8 cellular contexts compared by ENCODE assay signal in the genomic region with DNA sequence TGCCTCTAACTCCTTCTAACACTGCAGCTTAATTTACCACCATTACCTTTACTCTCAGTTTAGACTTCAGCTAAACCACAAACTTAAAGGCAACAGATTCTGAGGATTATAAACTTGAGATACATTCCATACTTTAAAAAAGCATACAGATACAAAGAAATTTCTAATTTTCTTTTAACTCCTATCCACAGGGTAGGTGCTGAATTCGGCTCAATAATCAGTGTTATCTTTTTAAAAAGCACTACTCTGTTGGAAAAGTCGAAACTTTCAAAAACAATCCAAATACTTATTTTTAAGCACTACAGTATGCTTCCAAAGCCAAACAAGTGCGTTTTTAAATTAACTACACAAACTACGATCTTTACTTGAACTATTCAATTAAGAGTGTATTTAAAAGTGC. TPM values are rescaled to one million over a fixed set of nuclear protein-coding genes. Genes with fewer than 3 reads are reported as not detected.
A peak's percentile ranks its signal among the peaks of the same experiment; 100 is the strongest.
DNase-seq lines count a peak whose midpoint lies in the region; ATAC-seq, FAIRE-seq and TF ChIP-seq lines count a peak whose summit lies in the region.

No MANE protein-coding gene starts in this region.

- TF ChIP-seq CTCF in C4-2B (conservative IDR thresholded peaks at IDR 0.05) (no peak), NB4 (IDR thresholded peaks at IDR 0.05; ENCODE audit: low read depth, low read length) (no peak), neural progenitor cell (IDR thresholded peaks at IDR 0.05) (no peak)

- peak overlapping the region; percentile 97 for H3K4me3 ChIP-seq in NB4 (ENCODE audit: low read depth, low read length)
- peak overlapping the region; percentile 99 for H3K4me3 ChIP-seq in neural progenitor cell

- H3K4me2 ChIP-seq in neural progenitor cell = peak overlapping the region; percentile 99

- peaks cover 60% of the 10 kb centered on the region for H3K79me2 ChIP-seq in neural progenitor cell (ENCODE audit: low read depth)

- FAIRE-seq in GM12892 (lab: Jason Lieb, UNC) = no peak

- peaks cover 9% of the 10 kb centered on the region for H3K4me1 ChIP-seq in neural progenitor cell

- peaks cover 48% of the 10 kb centered on the region for H3K36me3 Mint-ChIP-seq in effector memory CD8-positive, alpha-beta T cell (ENCODE audit: insufficient read depth)
- H3K36me3 Mint-ChIP-seq in neural progenitor cell = peaks cover 3% of the 10 kb centered on the region

- H3K9me3 ChIP-seq in neural progenitor cell (ENCODE audit: low read depth) = no peaks in the 10 kb centered on the region

- no peak for ATAC-seq in effector memory CD8-positive, alpha-beta T cell (replicated peaks)
- no peak for ATAC-seq in HG02623 (IDR thresholded peaks at IDR 0.05; ENCODE audit: unreplicated experiment)

- H3K27ac ChIP-seq in C4-2B (peak overlapping the region; percentile 91), neural progenitor cell (no peak overlapping the region)

- peak overlapping the region; percentile 87 to 96 for H3K4me3 Mint-ChIP-seq in effector memory CD8-positive, alpha-beta T cell
- peak overlapping the region; percentile 95 for H3K4me3 Mint-ChIP-seq in neural progenitor cell

- peak overlapping the region; percentile 98 for H3K9ac ChIP-seq in neural progenitor cell

- no peak for TF ChIP-seq POLR2A in NB4 (IDR thresholded peaks at IDR 0.05; ENCODE audit: extremely low read depth, insufficient read length)
- TF ChIP-seq POLR2A in GM12892 (IDR thresholded peaks at IDR 0.05; ENCODE audit: low read depth, low read length) = no peak

- H2AFZ ChIP-seq in neural progenitor cell (replicated peaks) = no peak overlapping the region

- H3K27me3 Mint-ChIP-seq in effector memory CD8-positive, alpha-beta T cell = no peaks in the 10 kb centered on the region
- peaks cover 2% of the 10 kb centered on the region for H3K27me3 Mint-ChIP-seq in neural progenitor cell (ENCODE audit: insufficient read depth, low read depth)

- DNase-seq in NB4 (ENCODE audit: low read depth) (no peak), neural progenitor cell (ENCODE audit: low spot score) (no peak), GM12892 (ENCODE audit: insufficient read length) (no peak), superior temporal gyrus (ENCODE audit: extremely low spot score) (no peak)
- DNase-seq in effector memory CD8-positive, alpha-beta T cell = no peak
- DNase-seq in stimulated activated naive CD4-positive, alpha-beta T cell treated with Interleukin-2 at 50 U/mL for 16 hours (lab: John Stamatoyannopoulos, UW) = no peak

- H3K27ac Mint-ChIP-seq in effector memory CD8-positive, alpha-beta T cell = peak overlapping the region; percentile 98
- H3K27ac Mint-ChIP-seq in neural progenitor cell = peak overlapping the region; percentile 96

- H3F3A ChIP-seq in neural progenitor cell (ENCODE audit: low read depth) = peaks cover 11% of the 10 kb centered on the region

- peaks cover 24 to 41% of the 10 kb centered on the region in 2 donors for H3K4me1 Mint-ChIP-seq in effector memory CD8-positive, alpha-beta T cell (ENCODE audit: low read depth in 2 of 2)
- peaks cover 26% of the 10 kb centered on the region for H3K4me1 Mint-ChIP-seq in neural progenitor cell

- H4K20me1 ChIP-seq in neural progenitor cell (ENCODE audit: low read depth) = peaks cover 55% of the 10 kb centered on the region

- H3K9me3 Mint-ChIP-seq in effector memory CD8-positive, alpha-beta T cell = no peaks in the 10 kb centered on the region
- H3K9me3 Mint-ChIP-seq in neural progenitor cell = no peaks in the 10 kb centered on the region

- H3K27me3 ChIP-seq in neural progenitor cell = no peaks in the 10 kb centered on the region

- peaks cover 26% of the 10 kb centered on the region for H3K36me3 ChIP-seq in neural progenitor cell

RNA-seq across cellular contexts. Expression of a gene that starts 1.0 kb away (rescaled TPM):
- 11.7 and 18.1 TPM in 2 replicates for total RNA-seq in neural progenitor cell (ENCODE audit: low replicate concordance)
- 30.7 TPM for polyA plus RNA-seq in GM12892 (2012; ENCODE audit: missing spikeins)
